In the genomic region with DNA sequence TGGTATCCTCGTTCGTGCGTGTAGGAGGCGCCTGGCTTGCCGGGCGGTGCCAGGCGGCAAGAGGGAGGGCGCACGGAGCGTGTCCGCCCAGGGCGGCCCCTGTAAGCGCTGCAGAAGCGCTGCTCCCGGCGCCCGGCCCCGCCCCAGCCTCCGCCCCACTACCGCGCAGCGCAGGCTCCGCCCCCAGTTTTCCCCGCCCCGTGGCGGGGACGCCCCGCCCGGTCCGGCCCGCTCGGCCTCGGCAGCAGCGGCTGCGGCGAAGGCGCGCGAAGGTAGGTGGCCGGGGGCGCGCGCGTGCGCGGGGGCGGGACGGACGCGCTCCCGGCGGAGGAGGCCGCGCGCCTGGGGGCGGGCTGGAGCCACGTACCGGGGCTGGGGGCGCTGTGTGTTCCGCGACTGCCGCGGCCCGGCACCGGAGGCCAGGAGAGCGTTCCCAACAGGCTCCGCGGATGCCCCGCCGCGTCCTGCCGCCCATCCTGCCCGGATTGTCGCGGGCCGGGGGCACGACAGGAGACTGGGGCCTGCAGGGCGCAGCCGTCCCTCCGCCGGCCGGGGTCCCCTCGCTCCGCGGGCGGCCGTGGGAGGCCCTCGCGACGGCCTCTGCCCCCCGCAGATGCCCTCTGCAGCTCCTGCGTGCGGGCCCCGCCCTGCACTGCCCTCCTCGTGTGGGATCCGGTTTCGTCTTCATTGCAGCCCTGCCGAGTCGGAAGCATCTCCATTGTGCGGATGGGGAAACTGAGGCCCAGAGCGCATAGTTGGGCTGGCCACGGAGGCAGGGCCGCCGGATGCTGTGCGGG, we compare ENCODE assay signal across 8 cellular contexts. TPM values are rescaled to one million over a fixed set of nuclear protein-coding genes. Genes with fewer than 3 reads are reported as not detected.
DNase-seq lines count a peak whose midpoint lies in the region; ATAC-seq lines count a peak whose summit lies in the region.

No MANE protein-coding gene starts in this region.

- ATAC-seq in GM21367 (IDR thresholded peaks at IDR 0.05; ENCODE audit: unreplicated experiment), result peak; percentile 89

- no peaks in the 10 kb centered on the region for H3K9me3 ChIP-seq in HUES48 (ENCODE audit: control insufficient read depth, insufficient read depth, low read length)
- H3K9me3 ChIP-seq in endocrine pancreas (ENCODE audit: control insufficient read depth, low read length), result no peaks in the 10 kb centered on the region
- H3K9me3 ChIP-seq in mesodermal cell (ENCODE audit: control insufficient read depth, low read length), result no peaks in the 10 kb centered on the region

- H3K36me3 ChIP-seq in HUES48 (ENCODE audit: control insufficient read depth, insufficient read depth, low read length) (no peaks in the 10 kb centered on the region), endocrine pancreas (ENCODE audit: control insufficient read depth, insufficient read depth, low read length) (no peaks in the 10 kb centered on the region), mesodermal cell (ENCODE audit: control insufficient read depth, insufficient read depth, low read length) (no peaks in the 10 kb centered on the region)

- H3K27me3 ChIP-seq in HUES48 (ENCODE audit: control insufficient read depth, insufficient read depth, low read length) (no peaks in the 10 kb centered on the region), endocrine pancreas (ENCODE audit: control insufficient read depth, insufficient read depth, low read length) (no peaks in the 10 kb centered on the region)

- H3K9ac ChIP-seq in HUES48 (ENCODE audit: low read depth, low read length) (peak overlapping the region; percentile 69), endocrine pancreas (ENCODE audit: control insufficient read depth, insufficient read depth, low read length) (peak overlapping the region; percentile 95)

- H3K27ac ChIP-seq in HUES48 (ENCODE audit: low read depth, low read length), result peak overlapping the region; percentile 60
- peak overlapping the region; percentile 76 for H3K27ac ChIP-seq in mesodermal cell (ENCODE audit: low read depth, low read length, severe bottlenecking)

- H3K4me3 ChIP-seq in HUES48 (ENCODE audit: low read depth, low read length) (peak overlapping the region; percentile 75), endocrine pancreas (ENCODE audit: control insufficient read depth, insufficient read depth, low read length) (peak overlapping the region; percentile 28), mesodermal cell (ENCODE audit: extremely low read depth, insufficient read depth, low read length, poor library complexity, severe bottlenecking) (peak overlapping the region; percentile 57)

- H3K4me1 ChIP-seq in HUES48 (ENCODE audit: control insufficient read depth, insufficient read depth, low read length), result peaks cover 3% of the 10 kb centered on the region; the same call in 1 of the 2 replicates
- H3K4me1 ChIP-seq in endocrine pancreas (ENCODE audit: control insufficient read depth, insufficient read depth, low read length), result no peaks in the 10 kb centered on the region
- H3K4me1 ChIP-seq in mesodermal cell (ENCODE audit: control insufficient read depth, insufficient read depth, low read length, poor library complexity, severe bottlenecking), result no peaks in the 10 kb centered on the region

- DNase-seq in CMK (ENCODE audit: low read depth) (peak; percentile 99), NOMO-1 treated with dmso at 0.1 percent for 144 hours (lab: John Stamatoyannopoulos, UW; ENCODE audit: unreplicated experiment) (peak; percentile 82)
- peak; percentile 68 for DNase-seq in activated CD8-positive, alpha-beta memory T cell treated with anti-CD3 and anti-CD28 coated beads, Interleukin-2, amount 50 U/mL, for 1 hour (ENCODE audit: extremely low read depth)
- peak; percentile 97 for DNase-seq in stimulated activated CD8-positive, alpha-beta memory T cell treated with anti-CD3 and anti-CD28 coated beads, Interleukin-15, amount 100 ng/mL, for 24 hours (ENCODE audit: low read depth)

- 1 to 2% methylated on average over 91 to 92 of the region's 105 CpGs for whole genome bisulfite sequencing in mesodermal cell (ENCODE audit: insufficient coverage in 2 of 2), 2 experiments

RNA-seq across cellular contexts. Expression of a gene that starts 7.7 kb away (rescaled TPM):
- polyA plus RNA-seq in mesodermal cell (2013, experiment 1 of 2), result 16.8 TPM
- polyA plus RNA-seq in mesodermal cell (2013, experiment 2 of 2), result 14.4 TPM

RNA-seq across cellular contexts. Expression of a gene that starts 18.3 kb away (rescaled TPM):
- 6,211 TPM for polyA plus RNA-seq in mesodermal cell (2013, experiment 1 of 2)
- 13,330 TPM for polyA plus RNA-seq in mesodermal cell (2013, experiment 2 of 2)

Comparison
In these comparisons a context has a peak if more than half of its experiments do, and no peak if none do; other contexts are left out.
1. Peak in every context shown above with its lines: DNase-seq, ATAC-seq, H3K4me3 ChIP-seq and H3K27ac ChIP-seq.